34 cellular contexts compared by ENCODE assay signal in the genomic region with DNA sequence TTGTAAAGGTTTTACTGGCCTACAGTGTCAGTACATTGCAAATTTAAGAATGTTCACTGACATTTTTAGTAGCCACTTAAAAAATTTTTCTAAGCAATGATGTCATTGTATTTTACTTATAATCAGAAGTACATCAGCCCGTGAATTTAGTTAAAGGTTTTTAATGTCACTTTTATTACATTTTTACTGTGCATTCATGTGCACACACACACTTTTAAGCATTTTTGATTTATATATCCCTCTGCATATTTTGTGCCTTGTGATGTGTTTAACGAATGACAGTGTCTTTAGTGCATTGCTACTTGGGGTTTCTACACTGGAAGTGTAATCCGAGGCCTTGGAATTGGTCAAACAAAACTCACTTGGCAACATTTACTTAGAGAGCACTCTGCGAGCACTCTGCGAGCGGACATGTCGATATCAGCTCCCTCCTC.
A peak's percentile ranks its signal among the peaks of the same experiment; 100 is the strongest.
DNase-seq lines count a peak whose midpoint lies in the region; ATAC-seq and TF ChIP-seq lines count a peak whose summit lies in the region.
"Had no signal": no experiment of that assay in that cellular context is flagged by ENCODE, and none has a peak within 500 bp of the region (broad histone marks: within the 10 kb centered on the region; RNA-seq: fewer than 3 reads in every experiment).

No MANE protein-coding gene starts in this region.

- peak overlapping the region; percentile 91 for H3K27ac Mint-ChIP-seq in neural progenitor cell
- no peak overlapping the region for H3K27ac Mint-ChIP-seq in activated T-helper 17 cell treated with anti-CD3 and anti-CD28 coated beads, Interleukin-2, amount 50 U/mL, for 72 hours
- H3K27ac Mint-ChIP-seq: activated CD8-positive, alpha-beta memory T cell treated with anti-CD3 and anti-CD28 coated beads, Interleukin-2, amount 10 ng/mL, durations not matched to agents 7 days and 5 days; CD14-positive monocyte; effector memory CD8-positive, alpha-beta T cell; natural killer cell treated with Interleukin-12 subunit alpha and Interleukin-12 subunit beta and Interleukin-15 and Interleukin-18, amount 100 ng/mL, for 72 hours; T-helper 1 cell treated with Interleukin-12 subunit alpha and Interleukin-12 subunit beta and Interleukin-4 antibody, amounts not matched to agents 30 μg/mL and 1 μg/mL, for 36 hours had no signal

- no peak overlapping the region for H3K4me3 Mint-ChIP-seq in neural progenitor cell
- H3K4me3 Mint-ChIP-seq in activated T-helper 17 cell treated with anti-CD3 and anti-CD28 coated beads, Interleukin-2, amount 50 U/mL, for 72 hours, result no peak overlapping the region
- H3K4me3 Mint-ChIP-seq: activated CD8-positive, alpha-beta memory T cell treated with anti-CD3 and anti-CD28 coated beads, Interleukin-2, amount 10 ng/mL, durations not matched to agents 7 days and 5 days; activated T-cell treated with anti-CD3 and anti-CD28 coated beads, Interleukin-2, amount 50 U/mL, for 4 hours; CD14-positive monocyte; central memory CD8-positive, alpha-beta T cell; effector memory CD8-positive, alpha-beta T cell; natural killer cell treated with Interleukin-12 subunit alpha and Interleukin-12 subunit beta and Interleukin-15 and Interleukin-18, amount 100 ng/mL, for 72 hours; T-helper 1 cell treated with Interleukin-12 subunit alpha and Interleukin-12 subunit beta and Interleukin-4 antibody, amounts not matched to agents 30 μg/mL and 1 μg/mL, for 36 hours had no signal

- H3K9me3 ChIP-seq in HUES48 (ENCODE audit: control insufficient read depth, insufficient read depth, low read length), result no peaks in the 10 kb centered on the region
- no peaks in the 10 kb centered on the region for H3K9me3 ChIP-seq in neural progenitor cell (ENCODE audit: low read depth)
- H3K9me3 ChIP-seq: heart left ventricle, lower lobe of right lung, mucosa of descending colon, uterus had no signal

- no peak overlapping the region for H2AFZ ChIP-seq in neural progenitor cell (replicated peaks)
- H2AFZ ChIP-seq: GM23248, PC-9 had no signal

- H3K9ac ChIP-seq in HUES48 (ENCODE audit: low read depth, low read length), result no peak overlapping the region
- no peak overlapping the region for H3K9ac ChIP-seq in neural progenitor cell
- H3K9ac ChIP-seq: GM23248, KMS-11 had no signal

- TF ChIP-seq CTCF in epithelial cell of proximal tubule (conservative IDR thresholded peaks at IDR 0.05; ENCODE audit: low read depth, low read length) (no peak), neural progenitor cell (IDR thresholded peaks at IDR 0.05) (no peak)

- H3K27me3 Mint-ChIP-seq in neural progenitor cell (ENCODE audit: insufficient read depth, low read depth), result peaks cover 3% of the 10 kb centered on the region
- no peaks in the 10 kb centered on the region for H3K27me3 Mint-ChIP-seq in activated T-helper 17 cell treated with anti-CD3 and anti-CD28 coated beads, Interleukin-2, amount 50 U/mL, for 72 hours
- H3K27me3 Mint-ChIP-seq: activated CD8-positive, alpha-beta memory T cell treated with anti-CD3 and anti-CD28 coated beads, Interleukin-2, amount 10 ng/mL, durations not matched to agents 7 days and 5 days; central memory CD8-positive, alpha-beta T cell; effector memory CD8-positive, alpha-beta T cell had no signal

- ATAC-seq in activated T-helper 17 cell treated with anti-CD3 and anti-CD28 coated beads, Interleukin-2, amount 50 U/mL, for 72 hours (replicated peaks), result no peak
- ATAC-seq: activated CD8-positive, alpha-beta memory T cell treated with anti-CD3 and anti-CD28 coated beads, Interleukin-2, amount 10 ng/mL, durations not matched to agents 7 days and 5 days; activated T-cell treated with anti-CD3 and anti-CD28 coated beads, Interleukin-2, amount 50 U/mL, for 4 hours; effector memory CD8-positive, alpha-beta T cell; esophagus mucosa; foreskin keratinocyte; heart left ventricle; lower lobe of right lung; mucosa of descending colon; natural killer cell treated with Interleukin-12 subunit alpha and Interleukin-12 subunit beta and Interleukin-15 and Interleukin-18, amount 100 ng/mL, for 72 hours; right cardiac atrium; SK-N-SH treated with all-trans-retinoic acid at 6 μM for 48 hours; stimulated activated naive CD8-positive, alpha-beta T cell treated with anti-CD3 and anti-CD28 coated beads, Interleukin-15, Interleukin-2, amounts not matched to agents 100 U/mL and 50 U/mL, for 24 hours had no signal

- no peaks in the 10 kb centered on the region for H3K79me2 ChIP-seq in neural progenitor cell (ENCODE audit: low read depth)

- no peak overlapping the region for H3K4me3 ChIP-seq in HUES48 (ENCODE audit: low read depth, low read length)
- H3K4me3 ChIP-seq in epithelial cell of proximal tubule (ENCODE audit: low read depth, low read length), result peak overlapping the region; percentile 0
- H3K4me3 ChIP-seq in neural progenitor cell, result no peak overlapping the region
- H3K4me3 ChIP-seq: GM23248, heart left ventricle, lower lobe of right lung, mucosa of descending colon, PC-9, smooth muscle cell, uterus had no signal

- no peaks in the 10 kb centered on the region for H3K27me3 ChIP-seq in HUES48 (ENCODE audit: control insufficient read depth, insufficient read depth, low read length)
- H3K27me3 ChIP-seq in neural progenitor cell, result no peaks in the 10 kb centered on the region
- H3K27me3 ChIP-seq: foreskin keratinocyte, heart left ventricle, uterus had no signal

- H3K4me1 Mint-ChIP-seq in neural progenitor cell, result peaks cover 61% of the 10 kb centered on the region
- no peaks in the 10 kb centered on the region for H3K4me1 Mint-ChIP-seq in activated T-helper 17 cell treated with anti-CD3 and anti-CD28 coated beads, Interleukin-2, amount 50 U/mL, for 72 hours
- H3K4me1 Mint-ChIP-seq: activated CD8-positive, alpha-beta memory T cell treated with anti-CD3 and anti-CD28 coated beads, Interleukin-2, amount 10 ng/mL, durations not matched to agents 7 days and 5 days; CD14-positive monocyte; central memory CD8-positive, alpha-beta T cell had no signal

- peaks cover 2% of the 10 kb centered on the region for H3K36me3 Mint-ChIP-seq in neural progenitor cell
- H3K36me3 Mint-ChIP-seq in activated T-helper 17 cell treated with anti-CD3 and anti-CD28 coated beads, Interleukin-2, amount 50 U/mL, for 72 hours (ENCODE audit: low read depth), result no peaks in the 10 kb centered on the region
- H3K36me3 Mint-ChIP-seq: CD14-positive monocyte; natural killer cell treated with Interleukin-12 subunit alpha and Interleukin-12 subunit beta and Interleukin-15 and Interleukin-18, amount 100 ng/mL, for 72 hours had no signal

- H4K20me1 ChIP-seq in neural progenitor cell (ENCODE audit: low read depth), result no peaks in the 10 kb centered on the region

- peaks cover 30% of the 10 kb centered on the region for H3K4me1 ChIP-seq in HUES48 (ENCODE audit: control insufficient read depth, insufficient read depth, low read length)
- H3K4me1 ChIP-seq in neural progenitor cell, result peaks cover 55% of the 10 kb centered on the region
- H3K4me1 ChIP-seq: foreskin keratinocyte, uterus had no signal

- peak; percentile 68 for DNase-seq in NCI-H1092 treated with DMSO at 0.1 percent for 48 hours (lab: John Stamatoyannopoulos, UW)
- no peak for DNase-seq in NCI-H1092 (lab: John Stamatoyannopoulos, UW)
- DNase-seq in epithelial cell of proximal tubule (ENCODE audit: low read depth), result peak; percentile 31
- peak; percentile 43 for DNase-seq in neural progenitor cell (ENCODE audit: low spot score)
- DNase-seq in activated naive CD4-positive, alpha-beta T cell (lab: John Stamatoyannopoulos, UW), result no peak
- no peak for DNase-seq in DMS153 (lab: John Stamatoyannopoulos, UW)
- DNase-seq: 8988T; activated CD8-positive, alpha-beta memory T cell treated with anti-CD3 and anti-CD28 coated beads, Interleukin-2, amount 10 ng/mL, durations not matched to agents 7 days and 5 days; activated T-cell treated with anti-CD3 and anti-CD28 coated beads, Interleukin-2, amount 50 U/mL, for 4 hours; effector memory CD8-positive, alpha-beta T cell; EL; foreskin keratinocyte; GM23248; heart left ventricle; kidney glomerular epithelial cell; lower lobe of right lung; MM.1S; mucosa of descending colon; NCI-H1694 treated with DMSO at 0.1 percent for 48 hours; NCI-H2227 treated with DMSO at 0.1 percent for 48 hours; PC-9; right cardiac atrium; stimulated activated naive CD8-positive, alpha-beta T cell treated with anti-CD3 and anti-CD28 coated beads, Interleukin-15, Interleukin-2, amounts not matched to agents 100 U/mL and 50 U/mL, for 24 hours; uterus had no signal

- H3K27ac ChIP-seq in HUES48 (ENCODE audit: low read depth, low read length) (peak overlapping the region; percentile 32), neural progenitor cell (no peak overlapping the region)
- H3K27ac ChIP-seq: foreskin keratinocyte, GM23248, heart left ventricle, KMS-11, lower lobe of right lung, PC-9, uterus had no signal

- H3K36me3 ChIP-seq in HUES48 (ENCODE audit: control insufficient read depth, insufficient read depth, low read length) (no peaks in the 10 kb centered on the region), neural progenitor cell (no peaks in the 10 kb centered on the region)
- H3K36me3 ChIP-seq: heart left ventricle, lower lobe of right lung, uterus had no signal

- peaks cover 3% of the 10 kb centered on the region for H3K9me3 Mint-ChIP-seq in neural progenitor cell
- no peaks in the 10 kb centered on the region for H3K9me3 Mint-ChIP-seq in activated T-helper 17 cell treated with anti-CD3 and anti-CD28 coated beads, Interleukin-2, amount 50 U/mL, for 72 hours
- H3K9me3 Mint-ChIP-seq: activated T-cell treated with anti-CD3 and anti-CD28 coated beads, Interleukin-2, amount 50 U/mL, for 4 hours; central memory CD8-positive, alpha-beta T cell; natural killer cell treated with Interleukin-12 subunit alpha and Interleukin-12 subunit beta and Interleukin-15 and Interleukin-18, amount 100 ng/mL, for 72 hours had no signal

- peak overlapping the region; percentile 58 for H3K4me2 ChIP-seq in neural progenitor cell
- H3K4me2 ChIP-seq: KMS-11, PC-9, smooth muscle cell had no signal

- peaks cover 25% of the 10 kb centered on the region for H3F3A ChIP-seq in neural progenitor cell (ENCODE audit: low read depth)

Comparison
In these comparisons a context has a peak if more than half of its experiments do, and no peak if none do; other contexts are left out.
1. DNase-seq: peak in NCI-H1092 treated with DMSO at 0.1 percent for 48 hours (single experiment), epithelial cell of proximal tubule (single experiment) and neural progenitor cell (single experiment); none in NCI-H1092 (single experiment), activated naive CD4-positive, alpha-beta T cell (0 of 4) and DMS153 (single experiment).